In the genomic region with DNA sequence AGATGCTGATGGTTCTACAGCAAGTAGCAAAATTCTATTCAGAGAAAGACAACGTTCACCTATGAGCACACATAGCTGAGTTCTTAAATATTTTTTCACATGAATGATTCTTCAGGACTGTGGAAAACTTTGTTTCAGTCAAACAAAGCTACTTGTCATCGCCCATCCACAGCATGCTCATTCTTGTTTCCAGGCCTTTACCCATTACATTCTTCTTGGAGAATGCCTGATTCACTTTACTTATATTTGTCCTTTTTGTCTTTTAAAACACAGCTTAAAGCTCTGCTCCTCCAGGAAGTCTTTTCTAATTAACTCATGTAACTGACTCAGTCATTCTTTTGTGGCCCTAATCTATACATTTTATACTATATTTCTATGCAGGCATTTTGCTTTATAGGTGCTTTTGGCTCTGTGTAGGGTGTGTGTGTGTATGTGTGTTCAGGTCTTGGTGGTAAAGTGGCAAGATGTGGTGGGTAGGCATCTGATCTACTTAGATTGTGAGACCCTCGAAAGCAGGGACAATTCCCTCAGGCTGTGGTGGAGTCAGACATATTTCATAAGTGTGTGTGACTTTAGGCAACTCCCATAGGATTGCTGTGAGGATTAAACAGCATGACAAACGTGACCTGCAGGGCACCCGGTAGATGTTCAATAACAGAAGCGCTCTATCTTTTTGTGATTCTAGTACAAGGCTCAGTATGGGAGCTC, we compare ENCODE assay signal across 1 cellular context.
TF ChIP-seq lines count a peak whose summit lies in the region.

No MANE protein-coding gene starts in this region.

TF ChIP-seq in H1, 55 proteins besides CTCF, POLR2A, EP300 and RAD21:
- no peak for TF ChIP-seq MAFK (IDR thresholded peaks at IDR 0.05; ENCODE audit: low read depth, low read length)
- TF ChIP-seq KDM5A (IDR thresholded peaks at IDR 0.05; ENCODE audit: low read length), result no peak
- TF ChIP-seq HDAC6 (IDR thresholded peaks at IDR 0.05; ENCODE audit: low read depth, low read length), result no peak
- TF ChIP-seq EZH2 (IDR thresholded peaks at IDR 0.05; ENCODE audit: low read depth, low read length, severe bottlenecking), result no peak
- no peak for TF ChIP-seq SRF (IDR thresholded peaks at IDR 0.05; ENCODE audit: low read depth, low read length)
- no peak for TF ChIP-seq SAP30 (IDR thresholded peaks at IDR 0.05; ENCODE audit: insufficient read depth, insufficient replicate concordance, low read length)
- no peak for TF ChIP-seq POLR2AphosphoS5 (IDR thresholded peaks at IDR 0.05; ENCODE audit: low read depth, low read length)
- TF ChIP-seq, protein P1, sequence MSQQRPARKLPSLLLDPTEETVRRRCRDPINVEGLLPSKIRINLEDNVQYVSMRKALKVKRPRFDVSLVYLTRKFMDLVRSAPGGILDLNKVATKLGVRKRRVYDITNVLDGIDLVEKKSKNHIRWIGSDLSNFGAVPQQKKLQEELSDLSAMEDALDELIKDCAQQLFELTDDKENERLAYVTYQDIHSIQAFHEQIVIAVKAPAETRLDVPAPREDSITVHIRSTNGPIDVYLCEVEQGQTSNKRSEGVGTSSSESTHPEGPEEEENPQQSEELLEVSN (IDR thresholded peaks at IDR 0.05), result no peak
- TF ChIP-seq CREB1 (IDR thresholded peaks at IDR 0.05), result no peak
- no peak for TF ChIP-seq TEAD4 (IDR thresholded peaks at IDR 0.05; ENCODE audit: low read depth, low read length)
- TF ChIP-seq NANOG (IDR thresholded peaks at IDR 0.05; ENCODE audit: insufficient read depth, low read depth, low read length, poor library complexity, severe bottlenecking), result no peak
- TF ChIP-seq SP2 (IDR thresholded peaks at IDR 0.05; ENCODE audit: low read length), result no peak
- TF ChIP-seq ASH2L (IDR thresholded peaks at IDR 0.05; ENCODE audit: low read length), result no peak
TF ChIP-seq in H1: peak in this region for 0.
